Comparison of ENCODE assay signal across 23 cellular contexts in genomic region chr22:48055827-48056226, GRCh38.
DNase-seq lines count a peak whose midpoint lies in the region; ATAC-seq and TF ChIP-seq lines count a peak whose summit lies in the region.
"Had no signal": no experiment of that assay in that cellular context is flagged by ENCODE, and none has a peak within 500 bp of the region (broad histone marks: within the 10 kb centered on the region; RNA-seq: fewer than 3 reads in every experiment).

No MANE protein-coding gene starts in this region.

- no peak overlapping the region for H3K27ac ChIP-seq in neuronal stem cell (replicated peaks; ENCODE audit: low read length)
- H3K27ac ChIP-seq: BLaER1, GM23248, SK-N-MC had no signal

- H3K4me3 Mint-ChIP-seq in effector memory CD8-positive, alpha-beta T cell, result no peak overlapping the region
- H3K4me3 Mint-ChIP-seq: CD4-positive, alpha-beta memory T cell had no signal

- H3K4me1 Mint-ChIP-seq in effector memory CD8-positive, alpha-beta T cell (ENCODE audit: low read depth in 2 of 2), result peaks cover 0 to 4% of the 10 kb centered on the region in 2 donors
- H3K4me1 Mint-ChIP-seq: CD4-positive, alpha-beta memory T cell had no signal

- no peak overlapping the region for H3K23ac ChIP-seq in neuronal stem cell (ENCODE audit: low read depth, low read length, poor library complexity)

- peaks cover 0 to 2% of the 10 kb centered on the region in 2 donors for H3K4me1 ChIP-seq in neuronal stem cell (ENCODE audit: control insufficient read depth in 2 of 2, insufficient read depth in 1 of 2, low read depth in 1 of 2, low read length in 2 of 2)

- H3K36me3 Mint-ChIP-seq in effector memory CD8-positive, alpha-beta T cell (ENCODE audit: insufficient read depth), result peaks cover 2% of the 10 kb centered on the region
- H3K36me3 Mint-ChIP-seq: CD4-positive, alpha-beta memory T cell had no signal

- ATAC-seq in effector memory CD8-positive, alpha-beta T cell (replicated peaks), result no peak
- ATAC-seq: K562 had no signal

- no peak overlapping the region for H2BK5ac ChIP-seq in neuronal stem cell (ENCODE audit: low read length)

- no peak overlapping the region for H3K27ac Mint-ChIP-seq in effector memory CD8-positive, alpha-beta T cell
- H3K27ac Mint-ChIP-seq: CD4-positive, alpha-beta memory T cell had no signal

- no peak overlapping the region for H3K14ac ChIP-seq in neuronal stem cell (ENCODE audit: low read length)

- no CpG with 5 or more reads among the region's 11 CpGs for WGBS in neuronal stem cell (ENCODE audit: extremely low coverage in 2 of 2, insufficient read length in 2 of 2, insufficient replicate concordance in 1 of 2), 2 donors

- POLR2A ChIA-PET in HEK293T (lab: Yijun Ruan, JAX), result no interaction called here

- no peak overlapping the region for H2BK120ac ChIP-seq in neuronal stem cell (ENCODE audit: low read depth, low read length)

- DNase-seq in H4 (ENCODE audit: low spot score) (peak; percentile 64), MG63 (peak; percentile 75), astrocyte of the hippocampus (ENCODE audit: low read depth, low spot score) (peak; percentile 15), neuronal stem cell (ENCODE audit: low spot score) (no peak), HEK293T (ENCODE audit: extremely low spot score) (no peak), dermis blood vessel endothelial cell (no peak), Kasumi-1 (lab: John Stamatoyannopoulos, UW) (no peak)
- no peak for DNase-seq in effector memory CD8-positive, alpha-beta T cell
- DNase-seq: CD4-positive, alpha-beta memory T cell; DND-41; GM23248; HCEC 1CT; NCI-H1105; NCI-H146; NCI-H2081; NCI-H2171; NCI-H345; NCI-H524 treated with DMSO at 0.1 percent for 48 hours; OCI-M1; SHP77 had no signal

- H3K27me3 Mint-ChIP-seq in effector memory CD8-positive, alpha-beta T cell, result peaks cover 18 to 19% of the 10 kb centered on the region in 2 donors

- CTCF ChIA-PET in HEK293T (lab: Yijun Ruan, JAX), result no interaction called here

- no peaks in the 10 kb centered on the region for H3K79me1 ChIP-seq in neuronal stem cell (ENCODE audit: low read depth, low read length)

- H2AK5ac ChIP-seq in neuronal stem cell (ENCODE audit: low read depth, low read length), result no peak overlapping the region

- H2AFZ ChIP-seq in neuronal stem cell (ENCODE audit: low read length), result no peak overlapping the region
- H2AFZ ChIP-seq: GM23248 had no signal

- no peak overlapping the region for H2BK12ac ChIP-seq in neuronal stem cell (ENCODE audit: low read length)

- H3K4ac ChIP-seq in neuronal stem cell (ENCODE audit: low read length), result no peak overlapping the region

- no peaks in the 10 kb centered on the region; the same call in 1 of the 2 replicates for H3K27me3 ChIP-seq in MG63
- H3K27me3 ChIP-seq in neuronal stem cell (ENCODE audit: control insufficient read depth in 3 of 3, insufficient read depth in 3 of 3, low read depth in 1 of 3, low read length in 3 of 3), result no peaks in the 10 kb centered on the region
- H3K27me3 ChIP-seq: BLaER1 had no signal

- H3K9me3 ChIP-seq in MG63 (no peaks in the 10 kb centered on the region), neuronal stem cell (replicated peaks in 1 of 2; ENCODE audit: control insufficient read depth in 2 of 2, insufficient read depth in 1 of 2, low read depth in 1 of 2, low read length in 2 of 2) (no peaks in the 10 kb centered on the region)
- H3K9me3 ChIP-seq: BLaER1 had no signal

- H3K36me3 ChIP-seq in MG63 (no peaks in the 10 kb centered on the region), neuronal stem cell (replicated peaks in 1 of 2; ENCODE audit: control insufficient read depth in 2 of 2, insufficient read depth in 2 of 2, low read length in 2 of 2) (no peaks in the 10 kb centered on the region)
- H3K36me3 ChIP-seq: BLaER1 had no signal

- no peak overlapping the region for H2BK15ac ChIP-seq in neuronal stem cell (ENCODE audit: low read length)

- no peak overlapping the region for H3K4me2 ChIP-seq in neuronal stem cell (ENCODE audit: insufficient read depth, low read length, poor library complexity, severe bottlenecking)
- H3K4me2 ChIP-seq: BLaER1 had no signal

- no peak overlapping the region for H4K91ac ChIP-seq in neuronal stem cell (ENCODE audit: low read depth, low read length, poor library complexity)

- peak overlapping the region; percentile 35 for H3K18ac ChIP-seq in neuronal stem cell (ENCODE audit: low read length)

- no peaks in the 10 kb centered on the region for H3K9me3 Mint-ChIP-seq in effector memory CD8-positive, alpha-beta T cell

- H3K9ac ChIP-seq in neuronal stem cell (ENCODE audit: low read depth, low read length, poor library complexity), result no peak overlapping the region
- H3K9ac ChIP-seq: BLaER1, GM23248 had no signal

- H3K4me3 ChIP-seq in MG63 (no peak overlapping the region), neuronal stem cell (ENCODE audit: low read length in 2 of 2) (peak overlapping the region in 1 of 2 donors; percentile 42)
- H3K4me3 ChIP-seq: BLaER1, GM23248, K562, SK-N-MC had no signal

- no peak overlapping the region for H4K8ac ChIP-seq in neuronal stem cell (ENCODE audit: low read depth, low read length)

TF ChIP-seq in HEK293T, 16 proteins besides CTCF, POLR2A, EP300 and RAD21:
- no peak for TF ChIP-seq ELF4 (IDR thresholded peaks at IDR 0.05)
- TF ChIP-seq BHLHE40 (IDR thresholded peaks at IDR 0.05; ENCODE audit: borderline replicate concordance), result no peak
- TF ChIP-seq L3MBTL2 (conservative IDR thresholded peaks at IDR 0.05), result no peak
- TF ChIP-seq ARNT (IDR thresholded peaks at IDR 0.05), result no peak

Comparison
In these comparisons a context has a peak if more than half of its experiments do, and no peak if none do; other contexts are left out.
1. DNase-seq: peak in H4 (single experiment), MG63 (single experiment) and astrocyte of the hippocampus (single experiment); none in neuronal stem cell (single experiment), HEK293T (single experiment), dermis blood vessel endothelial cell (single experiment), Kasumi-1 (0 of 2) and effector memory CD8-positive, alpha-beta T cell (0 of 3).